Comparison of ENCODE assay signal across 14 cellular contexts in genomic region chr4:152427971-152428370, GRCh38.
DNase-seq lines count a peak whose midpoint lies in the region; TF ChIP-seq lines count a peak whose summit lies in the region.
"Had no signal": no experiment of that assay in that cellular context is flagged by ENCODE, and none has a peak within 500 bp of the region (broad histone marks: within the 10 kb centered on the region; RNA-seq: fewer than 3 reads in every experiment).

No MANE protein-coding gene starts in this region.

- no peak overlapping the region for H3K4me3 Mint-ChIP-seq in endothelial cell (ENCODE audit: unreplicated experiment)
- H3K4me3 Mint-ChIP-seq: CD4-positive, alpha-beta memory T cell had no signal

- H3K4me1 ChIP-seq in HEK293 (ENCODE audit: control insufficient read depth, insufficient read depth, low read length) = peaks cover 9% of the 10 kb centered on the region

- CTCF ChIA-PET in HEK293 (lab: Yijun Ruan, JAX) = interaction anchor here (1.4 kb wide), 1 partner anchor 19 kb away, joined by 4 read pairs; no protein-coding TSS in a partner anchor

- H3K27me3 Mint-ChIP-seq in endothelial cell (ENCODE audit: unreplicated experiment) = no peaks in the 10 kb centered on the region
- H3K27me3 Mint-ChIP-seq: CD4-positive, alpha-beta memory T cell had no signal

- H3K9me3 ChIP-seq in HEK293 (ENCODE audit: control insufficient read depth, insufficient read depth, low read depth, low read length) = no peaks in the 10 kb centered on the region
- H3K9me3 ChIP-seq: A549, BE2C had no signal

- H3K36me3 ChIP-seq in HEK293 (ENCODE audit: control insufficient read depth in 2 of 2, insufficient read depth in 1 of 2, low read length in 2 of 2) = no peaks in the 10 kb centered on the region
- H3K36me3 ChIP-seq: BE2C had no signal

- no peaks in the 10 kb centered on the region for H3K36me3 Mint-ChIP-seq in endothelial cell (ENCODE audit: low read depth, unreplicated experiment)

- H3K27ac Mint-ChIP-seq in endothelial cell (ENCODE audit: unreplicated experiment) = no peak overlapping the region
- H3K27ac Mint-ChIP-seq: CD4-positive, alpha-beta memory T cell had no signal

- H3K4me3 ChIP-seq in HEK293 (ENCODE audit: low read depth, low read length) (no peak overlapping the region), epithelial cell of esophagus (ENCODE audit: low read length) (no peak overlapping the region)
- H3K4me3 ChIP-seq: A549, GM12878 had no signal

- TF ChIP-seq CTCF in HEK293 (tag by site-specific recombination; IDR thresholded peaks at IDR 0.05) (no peak), epithelial cell of esophagus (IDR thresholded peaks at IDR 0.05; ENCODE audit: insufficient read depth, low read depth, low read length, missing control alignments) (no peak), endothelial cell (IDR thresholded peaks at IDR 0.05; ENCODE audit: unreplicated experiment) (no peak)

- POLR2A ChIA-PET in HEK293 (lab: Yijun Ruan, JAX) = no interaction called here

- no peaks in the 10 kb centered on the region for H3K9me3 Mint-ChIP-seq in endothelial cell (ENCODE audit: unreplicated experiment)
- H3K9me3 Mint-ChIP-seq: CD4-positive, alpha-beta memory T cell had no signal

- peak; percentile 12 for DNase-seq in MV-4-11 (lab: John Stamatoyannopoulos, UW)
- peak; percentile 51 for DNase-seq in epithelial cell of esophagus (ENCODE audit: low read depth)
- DNase-seq in hypothalamus (lab: John Stamatoyannopoulos, UW) = no peak
- no peak for DNase-seq in endothelial cell (ENCODE audit: low spot score)
- DNase-seq in NCI-H2029 treated with DMSO at 0.1 percent for 48 hours (lab: John Stamatoyannopoulos, UW) = no peak
- DNase-seq: BE2C; CD4-positive, alpha-beta memory T cell; DMS79; HCEC 1CT had no signal

- H3K27ac ChIP-seq in HEK293 (ENCODE audit: extremely low read depth, low read depth, low read length) = no peak overlapping the region
- H3K27ac ChIP-seq: A549, C4-2B, HL-60 had no signal

- peaks cover 23% of the 10 kb centered on the region for H3K4me1 Mint-ChIP-seq in endothelial cell (ENCODE audit: unreplicated experiment)

TF ChIP-seq in HEK293, 187 proteins besides CTCF, POLR2A, EP300 and RAD21:
- TF ChIP-seq ZBTB8A (tag by site-specific recombination; IDR thresholded peaks at IDR 0.05) (no peak), ZNF549 (tag by site-specific recombination; IDR thresholded peaks at IDR 0.05) (no peak), ZBTB44 (tag by site-specific recombination; IDR thresholded peaks at IDR 0.05) (no peak)
- TF ChIP-seq, protein P1, sequence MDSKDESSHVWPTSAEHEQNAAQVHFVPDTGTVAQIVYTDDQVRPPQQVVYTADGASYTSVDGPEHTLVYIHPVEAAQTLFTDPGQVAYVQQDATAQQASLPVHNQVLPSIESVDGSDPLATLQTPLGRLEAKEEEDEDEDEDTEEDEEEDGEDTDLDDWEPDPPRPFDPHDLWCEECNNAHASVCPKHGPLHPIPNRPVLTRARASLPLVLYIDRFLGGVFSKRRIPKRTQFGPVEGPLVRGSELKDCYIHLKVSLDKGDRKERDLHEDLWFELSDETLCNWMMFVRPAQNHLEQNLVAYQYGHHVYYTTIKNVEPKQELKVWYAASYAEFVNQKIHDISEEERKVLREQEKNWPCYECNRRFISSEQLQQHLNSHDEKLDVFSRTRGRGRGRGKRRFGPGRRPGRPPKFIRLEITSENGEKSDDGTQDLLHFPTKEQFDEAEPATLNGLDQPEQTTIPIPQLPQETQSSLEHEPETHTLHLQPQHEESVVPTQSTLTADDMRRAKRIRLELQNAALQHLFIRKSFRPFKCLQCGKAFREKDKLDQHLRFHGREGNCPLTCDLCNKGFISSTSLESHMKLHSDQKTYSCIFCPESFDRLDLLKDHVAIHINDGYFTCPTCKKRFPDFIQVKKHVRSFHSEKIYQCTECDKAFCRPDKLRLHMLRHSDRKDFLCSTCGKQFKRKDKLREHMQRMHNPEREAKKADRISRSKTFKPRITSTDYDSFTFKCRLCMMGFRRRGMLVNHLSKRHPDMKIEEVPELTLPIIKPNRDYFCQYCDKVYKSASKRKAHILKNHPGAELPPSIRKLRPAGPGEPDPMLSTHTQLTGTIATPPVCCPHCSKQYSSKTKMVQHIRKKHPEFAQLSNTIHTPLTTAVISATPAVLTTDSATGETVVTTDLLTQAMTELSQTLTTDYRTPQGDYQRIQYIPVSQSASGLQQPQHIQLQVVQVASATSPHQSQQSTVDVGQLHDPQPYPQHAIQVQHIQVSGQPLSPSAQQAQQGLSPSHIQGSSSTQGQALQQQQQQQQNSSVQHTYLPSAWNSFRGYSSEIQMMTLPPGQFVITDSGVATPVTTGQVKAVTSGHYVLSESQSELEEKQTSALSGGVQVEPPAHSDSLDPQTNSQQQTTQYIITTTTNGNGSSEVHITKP (tag by site-specific recombination; IDR thresholded peaks at IDR 0.05) = 0 out of 2 replicates have a peak, but pooled peaks have one; percentile 8

Comparison
In these comparisons a context has a peak if more than half of its experiments do, and no peak if none do; other contexts are left out.
1. DNase-seq: peak in MV-4-11 (single experiment) and epithelial cell of esophagus (single experiment); none in hypothalamus (0 of 51), endothelial cell (single experiment) and NCI-H2029 treated with DMSO at 0.1 percent for 48 hours (single experiment).